Comparison of ENCODE assay signal across 10 cellular contexts in the genomic region with DNA sequence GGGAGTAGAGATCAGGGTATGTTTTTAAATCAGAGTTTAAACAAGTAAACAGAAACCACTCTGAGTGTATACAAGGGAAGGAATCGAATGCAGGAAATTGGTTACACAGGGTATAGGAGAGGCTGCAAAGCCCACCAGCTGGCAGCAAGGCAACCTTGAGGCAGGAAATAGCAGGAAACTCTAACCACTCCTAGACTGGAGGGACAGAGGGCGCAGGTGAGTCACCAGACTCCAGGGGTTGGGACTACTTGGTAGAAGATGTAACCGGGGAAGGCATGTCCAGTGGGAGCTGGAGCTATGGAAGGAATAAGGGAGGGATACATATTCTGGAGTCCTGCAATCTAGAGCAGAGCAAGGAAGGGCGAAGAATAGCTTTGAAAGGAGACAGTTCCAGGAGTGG.
DNase-seq lines count a peak whose midpoint lies in the region; ATAC-seq and TF ChIP-seq lines count a peak whose summit lies in the region.
"Had no signal": no experiment of that assay in that cellular context is flagged by ENCODE, and none has a peak within 500 bp of the region (broad histone marks: within the 10 kb centered on the region; RNA-seq: fewer than 3 reads in every experiment).

No MANE protein-coding gene starts in this region.

- CTCF ChIA-PET in AG04450 (lab: Charles Lee) = interaction anchor here (0.9 kb wide), 1 partner anchor 12 kb away, joined by 4 read pairs; no protein-coding TSS in a partner anchor

- H3K23me2 ChIP-seq in H9 (ENCODE audit: insufficient read length, low read depth, low read length, poor library complexity, severe bottlenecking) = no peaks in the 10 kb centered on the region

- H2AFZ ChIP-seq in H9 (ENCODE audit: low read length) = no peak overlapping the region

- H3K79me1 ChIP-seq in H9 (ENCODE audit: insufficient read depth, low read depth, low read length, poor library complexity, severe bottlenecking) = no peaks in the 10 kb centered on the region

- peak; percentile 9; the same call in 1 of the 2 replicates for TF ChIP-seq CTCF in AG04450 (IDR thresholded peaks at IDR 0.05; ENCODE audit: low read depth, low read length)
- peak; percentile 79 for TF ChIP-seq CTCF in H9 (conservative IDR thresholded peaks at IDR 0.05)
- peak; percentile 21 for TF ChIP-seq CTCF in RWPE2 (IDR thresholded peaks at IDR 0.05; ENCODE audit: poor library complexity, severe bottlenecking)

- DNase-seq in AG04450 (ENCODE audit: low read depth, low spot score) (no peak), H9 (peak; percentile 82), RWPE2 (ENCODE audit: low spot score) (no peak), iPS-NIHi11 (ENCODE audit: low spot score) (peak; percentile 59), NCI-H510A treated with DMSO at 0.1 percent for 48 hours (lab: John Stamatoyannopoulos, UW) (no peak), HPDE6-E6E7 (ENCODE audit: extremely low spot score) (no peak)
- DNase-seq in activated naive CD4-positive, alpha-beta T cell treated with anti-CD3 and anti-CD28 coated beads, Interleukin-2, amount 50 U/mL, for 16 hours = no peak
- no peak for DNase-seq in activated CD8-positive, alpha-beta memory T cell treated with anti-CD3 and anti-CD28 coated beads for 24 hours
- DNase-seq: activated naive CD8-positive, alpha-beta T cell treated with anti-CD3 and anti-CD28 coated beads, Interleukin-2, amount 10 ng/mL, durations not matched to agents 7 days and 5 days; NCI-H2227 treated with DMSO at 0.1 percent for 48 hours had no signal

- H3K4me3 ChIP-seq in AG04450 (ENCODE audit: low read depth, low read length) (no peak overlapping the region), RWPE2 (ENCODE audit: severe bottlenecking) (no peak overlapping the region)

- H3K27me3 Mint-ChIP-seq in H9 (ENCODE audit: low read depth) = peaks cover 9% of the 10 kb centered on the region

- no peak overlapping the region for H3K14ac ChIP-seq in H9 (ENCODE audit: insufficient read depth, low read length)

- no peaks in the 10 kb centered on the region for H3K79me2 ChIP-seq in H9 (ENCODE audit: insufficient read depth, low read length)

- WGBS in H9 (ENCODE audit: extremely low coverage, insufficient read length, low lambda C conversion rate) = no CpG with 5 or more reads among the region's 4 CpGs

- no peaks in the 10 kb centered on the region for H3K36me3 ChIP-seq in RWPE2 (ENCODE audit: low read depth)

- no peak overlapping the region for H3K27ac Mint-ChIP-seq in H9
- H3K27ac Mint-ChIP-seq: activated naive CD8-positive, alpha-beta T cell treated with anti-CD3 and anti-CD28 coated beads, Interleukin-2, amount 10 ng/mL, durations not matched to agents 7 days and 5 days had no signal

- no peak overlapping the region for H3K56ac ChIP-seq in H9 (ENCODE audit: insufficient read length, low read depth, low read length)

- H3K36me3 Mint-ChIP-seq in H9 (ENCODE audit: insufficient read depth in 1 of 3, low read depth in 3 of 3) = no peaks in the 10 kb centered on the region; a peak in 1 of 7 replicates
- H3K36me3 Mint-ChIP-seq: activated naive CD8-positive, alpha-beta T cell treated with anti-CD3 and anti-CD28 coated beads, Interleukin-2, amount 10 ng/mL, durations not matched to agents 7 days and 5 days had no signal

- H2BK120ac ChIP-seq in H9 (ENCODE audit: low read depth, low read length, poor library complexity, severe bottlenecking) = no peak overlapping the region

- no peak overlapping the region for H3K4me2 ChIP-seq in H9 (ENCODE audit: insufficient read depth, insufficient read length, low read length)

- no peaks in the 10 kb centered on the region for H3K27me3 ChIP-seq in AG04450 (ENCODE audit: control insufficient read depth, insufficient read depth, low read length)
- H3K27me3 ChIP-seq in H9 (ENCODE audit: insufficient read depth, low read length) = peaks cover 18% of the 10 kb centered on the region
- H3K27me3 ChIP-seq in RWPE2 (ENCODE audit: insufficient read depth, poor library complexity, severe bottlenecking) = peaks cover 3% of the 10 kb centered on the region

- no peak overlapping the region for H3K4ac ChIP-seq in H9 (ENCODE audit: low read depth, low read length)

- H3K18ac ChIP-seq in H9 (ENCODE audit: insufficient read length, low read depth, low read length) = no peak overlapping the region

- no peak overlapping the region for H2BK12ac ChIP-seq in H9 (ENCODE audit: insufficient read length, low read depth, low read length)

- no peak overlapping the region for H3K4me3 Mint-ChIP-seq in H9
- H3K4me3 Mint-ChIP-seq: activated naive CD8-positive, alpha-beta T cell treated with anti-CD3 and anti-CD28 coated beads, Interleukin-2, amount 10 ng/mL, durations not matched to agents 7 days and 5 days had no signal

- H3K9me3 ChIP-seq in AG04450 (ENCODE audit: control insufficient read depth, insufficient read depth, low read length) (no peaks in the 10 kb centered on the region), H9 (ENCODE audit: control insufficient read depth, low read depth, low read length) (no peaks in the 10 kb centered on the region), RWPE2 (ENCODE audit: severe bottlenecking) (no peaks in the 10 kb centered on the region)

- no peak overlapping the region for H4K8ac ChIP-seq in H9 (replicated peaks; ENCODE audit: insufficient read length, low read depth, low read length)

- no peaks in the 10 kb centered on the region for H3K4me1 Mint-ChIP-seq in H9
- H3K4me1 Mint-ChIP-seq: activated naive CD8-positive, alpha-beta T cell treated with anti-CD3 and anti-CD28 coated beads, Interleukin-2, amount 10 ng/mL, durations not matched to agents 7 days and 5 days had no signal

- no peak overlapping the region for H3T11ph ChIP-seq in H9 (ENCODE audit: low read length)

- H3K4me1 ChIP-seq in H9 (ENCODE audit: insufficient read depth, low read length) = no peaks in the 10 kb centered on the region
- H3K4me1 ChIP-seq in RWPE2 (ENCODE audit: insufficient read depth, poor library complexity, severe bottlenecking) = no peaks in the 10 kb centered on the region

- no peak overlapping the region for H3K9ac ChIP-seq in H9 (ENCODE audit: extremely low read depth, insufficient read length, low read length)

- H4K91ac ChIP-seq in H9 (ENCODE audit: insufficient read length, low read depth, low read length) = no peak overlapping the region

- H2BK5ac ChIP-seq in H9 (ENCODE audit: insufficient read length, low read length) = no peak overlapping the region

- H2AK5ac ChIP-seq in H9 (ENCODE audit: insufficient read length, low read length) = no peak overlapping the region

- 0 out of 5 replicates have a peak, but pooled peaks cover 0 to 2% of the 10 kb centered on the region in 2 experiments for H3K9me3 Mint-ChIP-seq in H9
- H3K9me3 Mint-ChIP-seq: activated naive CD8-positive, alpha-beta T cell treated with anti-CD3 and anti-CD28 coated beads, Interleukin-2, amount 10 ng/mL, durations not matched to agents 7 days and 5 days had no signal

- no peak overlapping the region for H2BK20ac ChIP-seq in H9 (ENCODE audit: low read depth, low read length, poor library complexity, severe bottlenecking)

- no peak overlapping the region for H3K27ac ChIP-seq in AG04450 (ENCODE audit: low read depth, low read length)
- no peak overlapping the region for H3K27ac ChIP-seq in H9 (ENCODE audit: insufficient read length, low read depth, low read length)
- H3K27ac ChIP-seq in RWPE2 (ENCODE audit: poor library complexity, severe bottlenecking) = no peak overlapping the region

- H2BK15ac ChIP-seq in H9 (ENCODE audit: low read depth, low read length) = no peak overlapping the region

- ATAC-seq in RWPE2 (ENCODE audit: low read depth) = peak; percentile 35; the same call in 1 of the 3 replicates

- H3K23ac ChIP-seq in H9 (ENCODE audit: insufficient read length, low read depth, low read length) = no peak overlapping the region

- H4K20me1 ChIP-seq in H9 (ENCODE audit: control insufficient read depth, insufficient read depth, insufficient read length) = no peaks in the 10 kb centered on the region

- H4K5ac ChIP-seq in H9 (ENCODE audit: insufficient read length, low read depth, low read length) = no peak overlapping the region

- POLR2A ChIA-PET in AG04450 (lab: Yijun Ruan, JAX) = interaction anchor here (0.6 to 0.7 kb wide), 2 partner anchors 142 to 875 kb away, joined by 3 to 4 read pairs; no protein-coding TSS in a partner anchor

Comparison
In these comparisons a context has a peak if more than half of its experiments do, and no peak if none do; other contexts are left out.
1. DNase-seq: peak in H9 (single experiment) and iPS-NIHi11 (single experiment); none in AG04450 (single experiment), RWPE2 (single experiment), NCI-H510A treated with DMSO at 0.1 percent for 48 hours (single experiment), activated naive CD4-positive, alpha-beta T cell treated with anti-CD3 and anti-CD28 coated beads, Interleukin-2, amount 50 U/mL, for 16 hours (single experiment), HPDE6-E6E7 (single experiment) and activated CD8-positive, alpha-beta memory T cell treated with anti-CD3 and anti-CD28 coated beads for 24 hours (single experiment).
2. CTCF ChIP-seq: peak in every context shown above with its lines; median percentile 79 in H9; 21 in RWPE2; 9 in AG04450.